ENCODE assay signal across 8 cellular contexts in the genomic region with DNA sequence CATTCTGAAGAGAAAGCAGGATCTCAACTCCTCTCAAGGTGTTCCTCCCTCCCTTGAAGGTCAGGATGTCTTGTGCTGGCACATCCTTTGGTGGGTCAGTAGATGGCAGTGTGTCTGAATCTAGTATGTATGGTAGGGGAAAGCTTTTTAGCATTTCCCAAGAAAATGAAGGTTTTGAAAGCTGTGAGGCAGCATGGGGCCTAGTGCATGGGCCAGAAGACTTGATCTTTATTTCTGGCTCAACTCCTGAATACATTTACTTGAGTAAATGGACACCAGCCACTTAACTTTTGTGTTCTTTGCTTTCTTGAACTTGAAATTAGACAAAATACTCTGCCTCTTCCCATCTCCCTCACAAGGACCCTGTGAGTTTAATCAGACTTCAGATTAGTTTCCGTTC.
DNase-seq lines count a peak whose midpoint lies in the region; ATAC-seq and TF ChIP-seq lines count a peak whose summit lies in the region.

No MANE protein-coding gene starts in this region.

- H3K4me1 ChIP-seq in DND-41 (ENCODE audit: insufficient read depth, low read length) (peaks cover 11% of the 10 kb centered on the region), adrenal gland (replicated peaks in 1 of 2) (peaks cover 0 to 10% of the 10 kb centered on the region in 2 donors), gastrocnemius medialis (peaks cover 0 to 8% of the 10 kb centered on the region in 2 donors)

- 43 to 65% (median 55%) methylated on average over 1 of the region's 1 CpG for WGBS in adrenal gland, 4 donors

- peak overlapping the region; percentile 50; the same call in 1 of the 2 replicates for H2AFZ ChIP-seq in DND-41 (ENCODE audit: low read depth, low read length)

- H3K4me3 ChIP-seq in DND-41 (ENCODE audit: low read depth in 1 of 2, low read length in 2 of 2) (no peak overlapping the region), adrenal gland (no peak overlapping the region), gastrocnemius medialis (no peak overlapping the region)

- TF ChIP-seq CTCF in DND-41 (IDR thresholded peaks at IDR 0.05; ENCODE audit: borderline replicate concordance, extremely low read depth, low read length, poor library complexity, severe bottlenecking) (peak; percentile 92), adrenal gland (IDR thresholded peaks at IDR 0.05) (peak; percentile 55 to 70 (median 62)), gastrocnemius medialis (IDR thresholded peaks at IDR 0.05 in 4 of 5, conservative IDR thresholded peaks at IDR 0.05 in 1 of 5) (peak in 3 of 5 experiments; percentile 16 to 38 (median 20))

- ATAC-seq in DND-41 (ENCODE audit: insufficient read depth, low read depth) (peak; percentile 99), GM21360 (IDR thresholded peaks at IDR 0.05; ENCODE audit: unreplicated experiment) (peak; percentile 79), HG03558 (IDR thresholded peaks at IDR 0.05; ENCODE audit: extremely low read depth, unreplicated experiment) (peak; percentile 86), gastrocnemius medialis (no peak)

- in situ Hi-C loops in gastrocnemius medialis (cut with MboI; ENCODE audit: low sequenced_read_pairs in 4 of 4), result no loop called here

- peak overlapping the region; percentile 65 for H3K27ac ChIP-seq in DND-41 (ENCODE audit: low read length)
- peak overlapping the region in 3 of 5 donors; percentile 2 to 55 (median 3) for H3K27ac ChIP-seq in adrenal gland
- H3K27ac ChIP-seq in gastrocnemius medialis, result peak overlapping the region in 1 of 4 donors; percentile 4

- no peaks in the 10 kb centered on the region for H4K20me1 ChIP-seq in DND-41 (ENCODE audit: insufficient read depth, low read length)

- no peak overlapping the region for H3K4me2 ChIP-seq in DND-41 (ENCODE audit: insufficient read depth, low read length)

- H3K36me3 ChIP-seq in DND-41 (ENCODE audit: insufficient read depth, low read length), result no peaks in the 10 kb centered on the region
- H3K36me3 ChIP-seq in adrenal gland (replicated peaks in 1 of 2), result no peaks in the 10 kb centered on the region
- no peaks in the 10 kb centered on the region for H3K36me3 ChIP-seq in gastrocnemius medialis

- H3K27me3 ChIP-seq in DND-41 (ENCODE audit: insufficient read depth, low read length, poor library complexity) (no peaks in the 10 kb centered on the region), adrenal gland (no peaks in the 10 kb centered on the region), gastrocnemius medialis (no peaks in the 10 kb centered on the region)

- no peaks in the 10 kb centered on the region for H3K79me2 ChIP-seq in DND-41 (ENCODE audit: insufficient read depth, low read length)

- no peak overlapping the region for H3K9ac ChIP-seq in DND-41 (ENCODE audit: low read depth, low read length)

- TF ChIP-seq POLR2A in adrenal gland (IDR thresholded peaks at IDR 0.05) (no peak), gastrocnemius medialis (IDR thresholded peaks at IDR 0.05) (no peak)

- DNase-seq in DND-41 (peak; percentile 52), RKO (ENCODE audit: low spot score) (peak; percentile 75), adrenal gland (peak; percentile 20 to 55 (median 35)), hepatic stellate cell (ENCODE audit: low spot score) (peak; percentile 16), gastrocnemius medialis (no peak)
- no peak for DNase-seq in NK-92 treated with Interleukin-12 subunit alpha and Interleukin-12 subunit beta, amount 100 ng/mL, for 24 hours (lab: John Stamatoyannopoulos, UW)

- H3K9me3 ChIP-seq in DND-41 (ENCODE audit: insufficient read depth, low read length, severe bottlenecking) (no peaks in the 10 kb centered on the region), adrenal gland (replicated peaks in 1 of 3) (no peaks in the 10 kb centered on the region), gastrocnemius medialis (no peaks in the 10 kb centered on the region)

- intact Hi-C loops in adrenal gland (cut with DNase I) (no loop called here), gastrocnemius medialis (cut with DNase I; ENCODE audit: low total_unique reads) (no loop called here)

Comparison
In these comparisons a context has a peak if more than half of its experiments do, and no peak if none do; other contexts are left out.
1. ATAC-seq: peak in DND-41 (single experiment), GM21360 (single experiment) and HG03558 (single experiment); none in gastrocnemius medialis (0 of 2).
2. DNase-seq: peak in DND-41 (single experiment), RKO (single experiment), adrenal gland (7 of 7) and hepatic stellate cell (single experiment); none in gastrocnemius medialis (0 of 2) and NK-92 treated with Interleukin-12 subunit alpha and Interleukin-12 subunit beta, amount 100 ng/mL, for 24 hours (single experiment).
3. CTCF ChIP-seq: peak in every context shown above with its lines; median percentile 92 in DND-41; 62 in adrenal gland; 20 in gastrocnemius medialis.